10 cellular contexts compared by ENCODE assay signal in the genomic region with DNA sequence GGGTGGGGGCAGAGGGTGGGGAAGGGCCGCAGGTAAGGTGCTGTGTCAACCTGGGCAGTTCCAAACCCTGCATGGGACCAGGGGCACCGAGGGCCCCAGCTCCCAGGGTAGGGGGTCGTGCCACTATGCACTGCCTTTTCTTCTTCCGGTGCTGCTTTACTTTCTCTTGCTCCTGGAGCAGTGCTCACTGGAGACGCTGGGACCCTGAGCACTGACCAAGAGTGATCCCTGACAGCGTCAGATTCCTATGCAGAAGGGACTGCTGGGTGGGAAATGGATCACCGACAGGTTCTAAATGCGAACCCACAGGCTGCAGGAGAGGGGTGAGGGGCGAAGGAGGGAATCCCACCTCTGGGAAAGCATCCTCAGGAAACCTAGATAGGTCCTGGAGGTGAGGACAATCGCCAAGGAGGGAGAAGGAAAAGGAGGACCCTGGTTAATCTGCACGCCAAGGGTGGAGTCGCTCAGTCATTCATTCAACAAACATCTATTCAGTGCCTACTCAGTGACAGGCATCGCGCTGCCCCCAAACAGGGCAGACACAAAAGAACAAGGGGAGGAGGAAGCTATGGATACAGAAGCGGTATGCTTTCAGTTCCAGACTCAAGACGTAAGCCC.
DNase-seq lines count a peak whose midpoint lies in the region; ATAC-seq and TF ChIP-seq lines count a peak whose summit lies in the region.
"Had no signal": no experiment of that assay in that cellular context is flagged by ENCODE, and none has a peak within 500 bp of the region (broad histone marks: within the 10 kb centered on the region; RNA-seq: fewer than 3 reads in every experiment).

No MANE protein-coding gene starts in this region.

- intact Hi-C loops in heart left ventricle (cut with DNase I) = no loop called here
- intact Hi-C loops in left ventricle myocardium superior (cut with micrococcal nuclease) = no loop called here
- intact Hi-C loops in transverse colon (cut with DNase I; ENCODE audit: low total_unique reads) = no loop called here

- DNase-seq in heart left ventricle (no peak), left ventricle myocardium superior (no peak), adipocyte (ENCODE audit: low read depth) (no peak), kidney epithelial cell (ENCODE audit: low read depth) (no peak), transverse colon (no peak), HK-2 (ENCODE audit: unreplicated experiment) (no peak), CD1c-positive myeloid dendritic cell (ENCODE audit: extremely low spot score) (no peak)
- DNase-seq: activated CD4-positive, alpha-beta T cell treated with anti-CD3 and anti-CD28 coated beads for 1 hour had no signal

- no peak for TF ChIP-seq EP300 in transverse colon (IDR thresholded peaks at IDR 0.05; ENCODE audit: low read depth)

- no peak for TF ChIP-seq CTCF in heart left ventricle (IDR thresholded peaks at IDR 0.05)
- no peak for TF ChIP-seq CTCF in kidney epithelial cell (IDR thresholded peaks at IDR 0.05; ENCODE audit: insufficient read depth, low read length, poor library complexity, severe bottlenecking)
- no peak for TF ChIP-seq CTCF in transverse colon (IDR thresholded peaks at IDR 0.05)

- H3K9ac ChIP-seq in adipocyte (ENCODE audit: low read length) = peak overlapping the region; percentile 83

- ATAC-seq in heart left ventricle (no peak), left ventricle myocardium superior (no peak), HG02938 (IDR thresholded peaks at IDR 0.05; ENCODE audit: unreplicated experiment) (no peak)

- WGBS in heart left ventricle, 4 donors = 24 to 32% (median 26%) methylated on average over 16 of the region's 16 CpGs
- 3 to 31% methylated on average over 6 to 16 of the region's 16 CpGs for WGBS in transverse colon (ENCODE audit: low coverage in 1 of 2), 2 donors

- no peaks in the 10 kb centered on the region for H3K36me3 ChIP-seq in heart left ventricle
- H3K36me3 ChIP-seq in adipocyte (ENCODE audit: control insufficient read depth, insufficient read depth, low read length, severe bottlenecking) = no peaks in the 10 kb centered on the region
- no peaks in the 10 kb centered on the region for H3K36me3 ChIP-seq in kidney epithelial cell (ENCODE audit: control insufficient read depth, insufficient read depth, low read length)
- no peaks in the 10 kb centered on the region for H3K36me3 ChIP-seq in transverse colon

- H3K4me1 ChIP-seq in heart left ventricle (peaks cover 0 to 19% (median 8%) of the 10 kb centered on the region in 12 donors), adipocyte (ENCODE audit: control insufficient read depth, insufficient read depth, low read length) (peaks cover 13% of the 10 kb centered on the region), transverse colon (peaks cover 0 to 23% (median 17%) of the 10 kb centered on the region in 4 donors)

- no peak overlapping the region for H3K27ac ChIP-seq in heart left ventricle
- peak overlapping the region; percentile 75 to 90 (median 84) for H3K27ac ChIP-seq in transverse colon
- H3K27ac ChIP-seq: HL-60 had no signal

- H3K9me3 ChIP-seq in heart left ventricle (no peaks in the 10 kb centered on the region), adipocyte (ENCODE audit: control insufficient read depth, low read length) (no peaks in the 10 kb centered on the region), transverse colon (no peaks in the 10 kb centered on the region)

- H3K27me3 ChIP-seq in heart left ventricle = peaks cover 0 to 45% (median 14%) of the 10 kb centered on the region in 9 donors
- H3K27me3 ChIP-seq in adipocyte (replicated peaks; ENCODE audit: control insufficient read depth, insufficient read depth, low read length) = peaks cover 4% of the 10 kb centered on the region
- no peaks in the 10 kb centered on the region for H3K27me3 ChIP-seq in kidney epithelial cell (ENCODE audit: control insufficient read depth, insufficient read depth, low read length)
- H3K27me3 ChIP-seq in transverse colon = peaks cover 25% of the 10 kb centered on the region

- in situ Hi-C loops in transverse colon (cut with MboI; ENCODE audit: low pct_ligation_motif_present in 1 of 4, low pct_unique_long_range_greater_than_20kb in 1 of 4, low sequenced_read_pairs in 3 of 4) = no loop called here

- H3K4me3 ChIP-seq in heart left ventricle = peak overlapping the region in 10 of 12 donors; percentile 44 to 73 (median 60)
- peak overlapping the region; percentile 83 for H3K4me3 ChIP-seq in adipocyte (ENCODE audit: low read length)
- H3K4me3 ChIP-seq in kidney epithelial cell (ENCODE audit: low read depth, low read length) = peak overlapping the region; percentile 75
- peak overlapping the region; percentile 37 to 76 (median 66) for H3K4me3 ChIP-seq in transverse colon

- TF ChIP-seq POLR2A in heart left ventricle (IDR thresholded peaks at IDR 0.05) (no peak), transverse colon (IDR thresholded peaks at IDR 0.05) (no peak)

Comparison
In these comparisons a context has a peak if more than half of its experiments do, and no peak if none do; other contexts are left out.
1. H3K27ac ChIP-seq: peak in transverse colon (4 of 4); none in heart left ventricle (0 of 12).
2. Peak in every context shown above with its lines, with median percentiles within 50 percentile points of each other: H3K4me3 ChIP-seq.